ENCODE assay signal across 8 cellular contexts in genomic region chr9:123745933-123746332, GRCh38.
"Had no signal": no experiment of that assay in that cellular context is flagged by ENCODE, and none has a peak within 500 bp of the region (broad histone marks: within the 10 kb centered on the region; RNA-seq: fewer than 3 reads in every experiment).

No MANE protein-coding gene starts in this region.

- DNase-seq: GDM1, GF-D8 had no signal

- H3K4me3 ChIP-seq: GM12878 had no signal

- FAIRE-seq: G401.6, GM12878, GM12891, GM12892, GM18507, GM19239 had no signal

- ATAC-seq: GM12878 had no signal
